In the genomic region with DNA sequence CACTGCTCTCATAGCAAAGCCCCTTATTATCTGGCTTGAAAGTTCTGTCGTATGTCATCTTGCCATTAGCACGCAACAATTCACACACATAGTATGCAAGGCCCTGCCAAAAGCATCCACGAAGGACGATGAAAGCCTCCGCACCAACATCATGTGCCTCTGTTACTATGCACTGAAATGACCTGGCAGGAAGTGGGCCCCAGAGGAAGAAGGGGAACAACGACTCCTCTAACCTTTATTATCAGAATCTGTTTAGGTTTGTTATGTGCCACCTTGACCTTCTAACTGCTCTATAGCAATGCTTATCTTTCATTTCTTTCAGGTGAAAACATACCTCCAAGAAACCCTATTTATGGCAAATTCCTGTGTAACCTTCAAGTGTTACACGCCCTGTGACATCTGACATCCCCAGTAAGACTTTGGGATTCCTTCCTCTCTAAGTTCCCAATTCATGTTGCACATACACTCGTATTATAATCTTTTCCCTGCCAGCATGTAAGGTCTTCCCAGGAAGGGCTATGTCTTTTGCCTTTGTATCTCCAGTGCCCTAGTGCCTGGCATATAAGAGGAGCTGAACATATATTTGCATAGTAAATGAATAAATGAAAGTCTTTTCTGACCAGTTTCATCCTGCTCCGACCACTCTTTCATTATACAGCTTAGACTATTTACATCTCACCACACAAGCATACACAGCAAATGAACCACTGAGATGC, we compare ENCODE assay signal across 8 cellular contexts. TPM values are rescaled to one million over a fixed set of nuclear protein-coding genes. Genes with fewer than 3 reads are reported as not detected.
DNase-seq lines count a peak whose midpoint lies in the region; ATAC-seq and TF ChIP-seq lines count a peak whose summit lies in the region.

No MANE protein-coding gene starts in this region.

- H3K4me3 Mint-ChIP-seq in activated T-cell treated with anti-CD3 and anti-CD28 coated beads, Interleukin-2, amount 50 U/mL, for 72 hours, result peak overlapping the region; percentile 60 to 88
- peak overlapping the region; percentile 48 to 80 (median 70) for H3K4me3 Mint-ChIP-seq in naive thymus-derived CD4-positive, alpha-beta T cell
- H3K4me3 Mint-ChIP-seq in H9 (no peak overlapping the region), immature natural killer cell (no peak overlapping the region)

- H2BK15ac ChIP-seq in H9 (ENCODE audit: low read depth, low read length), result no peak overlapping the region

- no peak overlapping the region for H3K4me2 ChIP-seq in H9 (ENCODE audit: insufficient read depth, insufficient read length, low read length)

- no peaks in the 10 kb centered on the region for H3K36me3 ChIP-seq in naive thymus-derived CD4-positive, alpha-beta T cell (ENCODE audit: control insufficient read depth in 2 of 3, insufficient read depth in 3 of 3, low read length in 3 of 3)

- no peak overlapping the region for H4K5ac ChIP-seq in H9 (ENCODE audit: insufficient read length, low read depth, low read length)

- H3K9me3 Mint-ChIP-seq in activated T-cell treated with anti-CD3 and anti-CD28 coated beads, Interleukin-2, amount 50 U/mL, for 72 hours, result peaks cover 2% of the 10 kb centered on the region in 2 donors
- H3K9me3 Mint-ChIP-seq in naive thymus-derived CD4-positive, alpha-beta T cell, result peaks cover 0 to 4% (median 0%) of the 10 kb centered on the region in 11 donors
- H3K9me3 Mint-ChIP-seq in H9 (no peaks in the 10 kb centered on the region), immature natural killer cell (peaks cover 0 to 3% (median 0%) of the 10 kb centered on the region in 6 donors)

- H2AK5ac ChIP-seq in H9 (ENCODE audit: insufficient read length, low read length), result no peak overlapping the region

- no peak overlapping the region for H4K8ac ChIP-seq in H9 (replicated peaks; ENCODE audit: insufficient read length, low read depth, low read length)

- no peak for TF ChIP-seq CTCF in H9 (conservative IDR thresholded peaks at IDR 0.05)

- H3K27me3 ChIP-seq in naive thymus-derived CD4-positive, alpha-beta T cell (ENCODE audit: control insufficient read depth in 2 of 2, insufficient read depth in 2 of 2, low read length in 2 of 2), result no peaks in the 10 kb centered on the region
- H3K27me3 ChIP-seq in H9 (ENCODE audit: insufficient read depth, low read length), result no peaks in the 10 kb centered on the region

- peaks cover 11 to 14% of the 10 kb centered on the region in 2 donors for H3K36me3 Mint-ChIP-seq in activated T-cell treated with anti-CD3 and anti-CD28 coated beads, Interleukin-2, amount 50 U/mL, for 72 hours (ENCODE audit: insufficient read depth in 2 of 2)
- peaks cover 0 to 15% (median 0%) of the 10 kb centered on the region in 5 donors for H3K36me3 Mint-ChIP-seq in naive thymus-derived CD4-positive, alpha-beta T cell
- no peaks in the 10 kb centered on the region for H3K36me3 Mint-ChIP-seq in H9 (ENCODE audit: insufficient read depth in 1 of 3, low read depth in 3 of 3)
- no peaks in the 10 kb centered on the region for H3K36me3 Mint-ChIP-seq in immature natural killer cell

- H3T11ph ChIP-seq in H9 (ENCODE audit: low read length), result no peak overlapping the region

- peak overlapping the region; percentile 24; the same call in 1 of the 2 replicates for H3K4me3 ChIP-seq in GM08714 (ENCODE audit: low read length)
- no peak overlapping the region for H3K4me3 ChIP-seq in Jurkat, Clone E6-1 (ENCODE audit: low read length)
- H3K4me3 ChIP-seq in naive thymus-derived CD4-positive, alpha-beta T cell (ENCODE audit: low read length), result peak overlapping the region; percentile 26

- no peak overlapping the region for H3K18ac ChIP-seq in H9 (ENCODE audit: insufficient read length, low read depth, low read length)

- no peak overlapping the region for H2BK20ac ChIP-seq in H9 (ENCODE audit: low read depth, low read length, poor library complexity, severe bottlenecking)

- peaks cover 2% of the 10 kb centered on the region for H3K23me2 ChIP-seq in H9 (ENCODE audit: insufficient read length, low read depth, low read length, poor library complexity, severe bottlenecking)

- H2BK5ac ChIP-seq in H9 (ENCODE audit: insufficient read length, low read length), result no peak overlapping the region

- H2BK120ac ChIP-seq in H9 (ENCODE audit: low read depth, low read length, poor library complexity, severe bottlenecking), result no peak overlapping the region

- no peaks in the 10 kb centered on the region for H3K79me1 ChIP-seq in H9 (ENCODE audit: insufficient read depth, low read depth, low read length, poor library complexity, severe bottlenecking)

- H3K56ac ChIP-seq in H9 (ENCODE audit: insufficient read length, low read depth, low read length), result no peak overlapping the region

- intact Hi-C loops in naive thymus-derived CD4-positive, alpha-beta T cell (cut with micrococcal nuclease), result loop anchor here in 1 of 2 donors (1.0 kb wide), 1 partner anchor 10 kb away; no protein-coding TSS in a partner anchor

- H3K9ac ChIP-seq in H9 (ENCODE audit: extremely low read depth, insufficient read length, low read length), result no peak overlapping the region

- no peaks in the 10 kb centered on the region for H3K79me2 ChIP-seq in H9 (ENCODE audit: insufficient read depth, low read length)

- CTCF ChIA-PET in naive thymus-derived CD4-positive, alpha-beta T cell (lab: Charles Lee), result interaction anchor here (0.6 to 1.5 kb wide), 3 partner anchors 13 to 39 kb away, joined by 4 to 8 read pairs (median 5); no protein-coding TSS in a partner anchor

- H3K14ac ChIP-seq in H9 (ENCODE audit: insufficient read depth, low read length), result no peak overlapping the region

- peaks cover 25 to 49% of the 10 kb centered on the region in 2 donors for H3K4me1 ChIP-seq in naive thymus-derived CD4-positive, alpha-beta T cell (ENCODE audit: control insufficient read depth in 2 of 2, insufficient read depth in 2 of 2, low read length in 2 of 2)
- H3K4me1 ChIP-seq in H9 (ENCODE audit: insufficient read depth, low read length), result peaks cover 5% of the 10 kb centered on the region; the same call in 1 of the 2 replicates

- WGBS in H9 (ENCODE audit: extremely low coverage, insufficient read length, low lambda C conversion rate), result no CpG with 5 or more reads among the region's 9 CpGs

- H3K4me1 Mint-ChIP-seq in activated T-cell treated with anti-CD3 and anti-CD28 coated beads, Interleukin-2, amount 50 U/mL, for 72 hours (ENCODE audit: low read depth), result peaks cover 72% of the 10 kb centered on the region
- peaks cover 34 to 68% (median 61%) of the 10 kb centered on the region in 7 donors for H3K4me1 Mint-ChIP-seq in naive thymus-derived CD4-positive, alpha-beta T cell
- H3K4me1 Mint-ChIP-seq in H9, result peaks cover 28 to 41% of the 10 kb centered on the region in 2 experiments
- H3K4me1 Mint-ChIP-seq in immature natural killer cell, result peaks cover under 1 to 4% of the 10 kb centered on the region in 2 donors

- peak; percentile 88 for ATAC-seq in GM21528 (IDR thresholded peaks at IDR 0.05; ENCODE audit: low FRiP score, unreplicated experiment)
- ATAC-seq in activated T-cell treated with anti-CD3 and anti-CD28 coated beads, Interleukin-2, amount 50 U/mL, for 72 hours (replicated peaks in 1 of 2), result peak; percentile 66
- peak; percentile 57 for ATAC-seq in naive thymus-derived CD4-positive, alpha-beta T cell

- H3K27me3 Mint-ChIP-seq in activated T-cell treated with anti-CD3 and anti-CD28 coated beads, Interleukin-2, amount 50 U/mL, for 72 hours (ENCODE audit: low read depth), result no peaks in the 10 kb centered on the region
- H3K27me3 Mint-ChIP-seq in naive thymus-derived CD4-positive, alpha-beta T cell, result no peaks in the 10 kb centered on the region
- H3K27me3 Mint-ChIP-seq in H9 (ENCODE audit: low read depth) (no peaks in the 10 kb centered on the region), immature natural killer cell (ENCODE audit: low read depth in 3 of 3) (peaks cover 0 to 2% (median 1%) of the 10 kb centered on the region in 3 donors)

- no peak overlapping the region for H2BK12ac ChIP-seq in H9 (ENCODE audit: insufficient read length, low read depth, low read length)

- H3K9me3 ChIP-seq in naive thymus-derived CD4-positive, alpha-beta T cell (ENCODE audit: control insufficient read depth in 2 of 3, low read length in 3 of 3), result no peaks in the 10 kb centered on the region
- H3K9me3 ChIP-seq in H9 (ENCODE audit: control insufficient read depth, low read depth, low read length), result no peaks in the 10 kb centered on the region

- H4K91ac ChIP-seq in H9 (ENCODE audit: insufficient read length, low read depth, low read length), result no peak overlapping the region

- DNase-seq in Jurkat, Clone E6-1 (ENCODE audit: low read depth, low spot score), result peak; percentile 23
- DNase-seq in activated T-cell treated with anti-CD3 and anti-CD28 coated beads, Interleukin-2, amount 50 U/mL, for 72 hours, result peak; percentile 79 to 86
- peak in 8 of 9 donors; percentile 46 to 71 (median 58) for DNase-seq in naive thymus-derived CD4-positive, alpha-beta T cell
- DNase-seq in H9, result no peak
- no peak for DNase-seq in HPDE6-E6E7 (ENCODE audit: extremely low spot score)
- DNase-seq in immature natural killer cell, result no peak

- no peaks in the 10 kb centered on the region for H4K20me1 ChIP-seq in H9 (ENCODE audit: control insufficient read depth, insufficient read depth, insufficient read length)

- POLR2A ChIA-PET in naive thymus-derived CD4-positive, alpha-beta T cell (lab: Charles Lee), result interaction anchor here (0.7 to 8.3 kb wide), 8 partner anchors 7 to 43 kb away, joined by 3 to 78 read pairs (median 10); partner anchors contain the start of genes ANKRD12 and NDUFV2

- peak overlapping the region; percentile 96 for H3K27ac Mint-ChIP-seq in activated T-cell treated with anti-CD3 and anti-CD28 coated beads, Interleukin-2, amount 50 U/mL, for 72 hours
- peak overlapping the region; percentile 88 to 99 (median 92) for H3K27ac Mint-ChIP-seq in naive thymus-derived CD4-positive, alpha-beta T cell
- H3K27ac Mint-ChIP-seq in H9, result no peak overlapping the region
- peak overlapping the region in 3 of 6 donors; percentile 37 to 88 (median 80) for H3K27ac Mint-ChIP-seq in immature natural killer cell

- peak overlapping the region; percentile 64 for H3K27ac ChIP-seq in naive thymus-derived CD4-positive, alpha-beta T cell (ENCODE audit: low read depth, low read length)
- H3K27ac ChIP-seq in H9 (ENCODE audit: insufficient read length, low read depth, low read length), result no peak overlapping the region

- H3K4ac ChIP-seq in H9 (ENCODE audit: low read depth, low read length), result no peak overlapping the region

- no peak overlapping the region for H2AFZ ChIP-seq in H9 (ENCODE audit: low read length)

- no peak overlapping the region for H3K23ac ChIP-seq in H9 (ENCODE audit: insufficient read length, low read depth, low read length)

RNA-seq across cellular contexts. Expression of gene NDUFV2, which starts 7.0 kb away (rescaled TPM):
- 350 TPM for polyA plus RNA-seq in Jurkat, Clone E6-1 (2012; ENCODE audit: insufficient read depth, insufficient read length)
- 100 to 1,000 TPM; 394 to 497 TPM for total RNA-seq in activated T-cell treated with anti-CD3 and anti-CD28 coated beads, Interleukin-2, amount 50 U/mL, for 72 hours
- 100 to 1,000 TPM; 127 to 198 (median 171) TPM for total RNA-seq in naive thymus-derived CD4-positive, alpha-beta T cell
- 100 to 1,000 TPM; 140 to 190 TPM for polyA plus RNA-seq in naive thymus-derived CD4-positive, alpha-beta T cell
- total RNA-seq in H9 (2021), result 206 and 207 TPM in 2 replicates
- 100 to 1,000 TPM in 2 of 3 donors, 10 to 100 TPM in 1; 88.7 to 155 (median 115) TPM for polyA plus RNA-seq in immature natural killer cell

RNA-seq across cellular contexts. Expression of gene ANKRD12, which starts 41.1 kb away (rescaled TPM):
- polyA plus RNA-seq in Jurkat, Clone E6-1 (2012; ENCODE audit: insufficient read depth, insufficient read length), result 15.4 TPM
- 100 to 1,000 TPM in 1 of 2 donors, 10 to 100 TPM in 1; 84.4 to 123 TPM for total RNA-seq in activated T-cell treated with anti-CD3 and anti-CD28 coated beads, Interleukin-2, amount 50 U/mL, for 72 hours
- total RNA-seq in naive thymus-derived CD4-positive, alpha-beta T cell, result 100 to 1,000 TPM in 4 of 5 experiments, 10 to 100 TPM in 1; 98.9 to 274 (median 204) TPM
- polyA plus RNA-seq in naive thymus-derived CD4-positive, alpha-beta T cell, result 10 to 100 TPM; 48.7 to 90.0 TPM
- 36.0 and 38.9 TPM in 2 replicates for total RNA-seq in H9 (2021)
- 10 to 100 TPM in 2 of 3 donors, 1 to 10 TPM in 1; 8.8 to 69.7 (median 35.7) TPM for polyA plus RNA-seq in immature natural killer cell

Comparison
In these comparisons a context has a peak if more than half of its experiments do, and no peak if none do; other contexts are left out.
1. DNase-seq: peak in Jurkat, Clone E6-1 (single experiment), activated T-cell treated with anti-CD3 and anti-CD28 coated beads, Interleukin-2, amount 50 U/mL, for 72 hours (2 of 2) and naive thymus-derived CD4-positive, alpha-beta T cell (8 of 9); none in H9 (single experiment), HPDE6-E6E7 (single experiment) and immature natural killer cell (0 of 3).
2. H3K27ac Mint-ChIP-seq: peak in activated T-cell treated with anti-CD3 and anti-CD28 coated beads, Interleukin-2, amount 50 U/mL, for 72 hours (single experiment) and naive thymus-derived CD4-positive, alpha-beta T cell (9 of 9); none in H9 (0 of 3).
3. H3K4me3 Mint-ChIP-seq: peak in activated T-cell treated with anti-CD3 and anti-CD28 coated beads, Interleukin-2, amount 50 U/mL, for 72 hours (2 of 2) and naive thymus-derived CD4-positive, alpha-beta T cell (10 of 10); none in H9 (0 of 2) and immature natural killer cell (0 of 5).
4. Peak in every context shown above with its lines, with median percentiles within 50 percentile points of each other: ATAC-seq.